In the genomic region with DNA sequence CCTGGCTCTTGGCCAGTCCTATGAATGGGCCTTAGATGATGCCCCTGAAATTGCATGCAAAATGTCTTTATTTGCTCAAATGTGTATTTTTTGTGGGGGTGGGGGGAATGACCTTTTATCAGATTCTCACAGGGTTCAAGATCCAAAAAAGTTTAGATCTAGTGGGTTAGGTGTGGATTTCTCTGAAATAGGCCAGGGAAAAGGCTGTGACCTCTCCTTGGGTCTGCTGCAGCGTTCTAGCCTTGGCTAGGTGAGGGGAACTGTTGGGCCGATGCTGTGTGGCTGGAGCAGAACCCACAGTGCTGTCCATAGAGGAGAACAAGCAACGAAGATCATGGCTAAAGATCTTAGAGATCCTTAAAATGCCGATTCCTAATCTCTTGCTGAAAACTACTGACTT, we compare ENCODE assay signal across 1 cellular context.
TF ChIP-seq lines count a peak whose summit lies in the region.

No MANE protein-coding gene starts in this region.

TF ChIP-seq in WTC11, 78 proteins besides CTCF, POLR2A, EP300 and RAD21 (continued from another document):
- TF ChIP-seq, protein P1, sequence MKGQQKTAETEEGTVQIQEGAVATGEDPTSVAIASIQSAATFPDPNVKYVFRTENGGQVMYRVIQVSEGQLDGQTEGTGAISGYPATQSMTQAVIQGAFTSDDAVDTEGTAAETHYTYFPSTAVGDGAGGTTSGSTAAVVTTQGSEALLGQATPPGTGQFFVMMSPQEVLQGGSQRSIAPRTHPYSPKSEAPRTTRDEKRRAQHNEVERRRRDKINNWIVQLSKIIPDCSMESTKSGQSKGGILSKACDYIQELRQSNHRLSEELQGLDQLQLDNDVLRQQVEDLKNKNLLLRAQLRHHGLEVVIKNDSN (CRISPR knock-in tag; IDR thresholded peaks at IDR 0.05) = no peak
- TF ChIP-seq ZNF121 (CRISPR knock-in tag; IDR thresholded peaks at IDR 0.05) (no peak), ZNF263 (CRISPR knock-in tag; IDR thresholded peaks at IDR 0.05; ENCODE audit: low read depth) (no peak), ETV6 (CRISPR knock-in tag; IDR thresholded peaks at IDR 0.05) (no peak), NR2C2 (CRISPR knock-in tag; IDR thresholded peaks at IDR 0.05) (no peak), SOX15 (CRISPR knock-in tag; IDR thresholded peaks at IDR 0.05) (no peak)
